Comparison of ENCODE assay signal across 27 cellular contexts in the genomic region with DNA sequence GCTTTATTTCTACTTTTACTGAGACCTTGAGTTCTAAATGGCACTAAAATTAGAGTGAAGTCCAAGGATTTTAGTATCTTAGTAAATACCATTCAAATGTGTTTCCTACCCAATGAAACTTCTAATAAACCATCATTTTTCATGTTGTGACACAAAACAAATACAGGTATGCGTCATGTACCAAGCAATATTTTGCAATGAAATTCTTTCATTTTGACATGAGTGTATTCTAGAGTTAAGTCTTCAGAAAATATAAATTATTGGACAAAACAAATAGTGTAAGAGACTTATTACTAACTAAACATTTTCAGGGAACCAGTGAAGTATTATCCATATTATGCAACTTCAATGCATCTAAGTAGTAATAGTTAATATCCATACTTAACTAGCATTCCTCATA.
"Had no signal": no experiment of that assay in that cellular context is flagged by ENCODE, and none has a peak within 500 bp of the region (broad histone marks: within the 10 kb centered on the region; RNA-seq: fewer than 3 reads in every experiment).

No MANE protein-coding gene starts in this region.

- DNase-seq: stimulated activated CD4-positive, alpha-beta T cell treated with anti-CD3 and anti-CD28 coated beads, Interleukin-2, amount 100 ng/mL, for 48 hours; stimulated activated CD4-positive, alpha-beta T cell treated with anti-CD3 and anti-CD28 coated beads, Interleukin-4, amount 100 ng/mL, for 1 hour; stimulated activated CD4-positive, alpha-beta T cell treated with anti-CD3 and anti-CD28 coated beads, Interleukin-4, amount 100 ng/mL, for 24 hours; stimulated activated CD4-positive, alpha-beta T cell treated with anti-CD3 and anti-CD28 coated beads, Interleukin-4, amount 100 ng/mL, for 4 hours; stimulated activated CD8-positive, alpha-beta memory T cell treated with anti-CD3 and anti-CD28 coated beads, Interleukin-4, amount 100 ng/mL, for 48 hours; stimulated activated naive B cell treated with anti-CD40 and anti-IgM and Interleukin-4, amounts not matched to agents 10 μg/mL and 1 μg/mL and 100 μg/mL, for 72 hours; stimulated activated naive CD4-positive, alpha-beta T cell; stimulated activated naive CD4-positive, alpha-beta T cell treated with Interleukin-2 at 50 U/mL for 16 hours; stimulated activated naive CD8-positive, alpha-beta T cell treated with anti-CD3 and anti-CD28 coated beads, Interleukin-15, amount 100 ng/mL, for 72 hours; stimulated activated naive CD8-positive, alpha-beta T cell treated with anti-CD3 and anti-CD28 coated beads, Interleukin-15, Interleukin-2, amounts not matched to agents 100 U/mL and 50 U/mL, for 24 hours; stomach; substantia nigra; testis; thyroid gland; tibial artery; transverse colon; trophoblast cell; upper lobe of left lung; upper lobe of right lung; uterus had no signal

- H3K36me3 ChIP-seq: suprapubic skin, thyroid gland had no signal

- H3K4me3 ChIP-seq: stomach, suprapubic skin, testis, thoracic aorta, thyroid gland, tibial artery, tibial nerve, transverse colon, upper lobe of left lung, upper lobe of right lung, uterus, vagina had no signal

- H3K27me3 ChIP-seq: stomach, suprapubic skin, testis, thyroid gland, tibial artery, tibial nerve, transverse colon, upper lobe of left lung, upper lobe of right lung, uterus, vagina had no signal

- FAIRE-seq: urothelium cell line had no signal

- H3K27ac ChIP-seq: stomach, suprapubic skin, testis, thoracic aorta, thyroid gland, tibial artery, tibial nerve, transverse colon, upper lobe of left lung, upper lobe of right lung, uterus, vagina had no signal

- H3K4me1 ChIP-seq: stomach, suprapubic skin, testis, tibial artery, tibial nerve, transverse colon, upper lobe of left lung, upper lobe of right lung, uterus, vagina had no signal

- ATAC-seq: stimulated activated effector memory CD8-positive, alpha-beta T cell treated with anti-CD3 and anti-CD28 coated beads, Interleukin-12 subunit alpha, Interleukin-12 subunit beta, amount 100 ng/mL, for 72 hours; stimulated activated memory B cell treated with anti-CD40 and anti-IgM and Interleukin-4, amounts not matched to agents 10 μg/mL and 1 μg/mL and 100 μg/mL, for 72 hours; stimulated activated naive B cell treated with anti-CD40 and anti-IgM and Interleukin-4, amounts not matched to agents 10 μg/mL and 1 μg/mL and 100 μg/mL, for 72 hours; stimulated activated naive CD8-positive, alpha-beta T cell treated with anti-CD3 and anti-CD28 coated beads, Interleukin-15, amount 100 ng/mL, for 72 hours; stimulated activated naive CD8-positive, alpha-beta T cell treated with anti-CD3 and anti-CD28 coated beads, Interleukin-15, Interleukin-2, amounts not matched to agents 100 U/mL and 50 U/mL, for 24 hours; upper lobe of right lung had no signal

- H3K9me3 ChIP-seq: stomach, suprapubic skin, testis, thoracic aorta, thyroid gland, tibial artery, tibial nerve, transverse colon, upper lobe of left lung, upper lobe of right lung, uterus, vagina had no signal
